ENCODE assay signal across 28 cellular contexts in the genomic region with DNA sequence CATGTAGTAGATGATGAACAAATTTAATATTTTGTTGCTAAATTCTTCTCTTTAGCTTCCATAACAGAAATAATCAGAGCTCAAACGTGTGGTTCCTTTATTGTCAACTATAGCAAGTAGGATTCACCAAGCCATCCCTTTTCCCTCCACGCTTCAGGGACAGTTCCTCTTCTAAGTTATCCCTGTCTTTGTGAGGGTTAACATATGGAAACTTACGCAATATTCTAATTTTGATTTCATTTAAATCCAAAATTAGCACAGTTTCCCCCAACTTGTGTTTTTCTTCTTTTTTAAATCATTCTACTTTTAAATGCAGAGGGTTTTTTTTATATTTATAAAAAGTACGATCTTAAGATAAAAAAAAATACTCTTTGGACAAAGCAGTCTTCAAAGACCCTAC.
"Had no signal": no experiment of that assay in that cellular context is flagged by ENCODE, and none has a peak within 500 bp of the region (broad histone marks: within the 10 kb centered on the region; RNA-seq: fewer than 3 reads in every experiment).

No MANE protein-coding gene starts in this region.

- H3K9me3 ChIP-seq: gastrocnemius medialis, left lung, mucosa of descending colon, neutrophil, pancreas, right lobe of liver, thoracic aorta, tibial nerve, upper lobe of left lung had no signal

- H3K27ac ChIP-seq: epithelial cell of prostate, gastrocnemius medialis, left lung, neutrophil, pancreas, right lobe of liver, thoracic aorta, tibial nerve, upper lobe of left lung had no signal

- H3K27me3 ChIP-seq: gastrocnemius medialis, left lung, neutrophil, pancreas, right lobe of liver, tibial nerve, upper lobe of left lung had no signal

- ATAC-seq: esophagus mucosa; gastrocnemius medialis; left lung; mucosa of descending colon; natural killer cell treated with Interleukin-12 subunit alpha and Interleukin-12 subunit beta and Interleukin-15 and Interleukin-18, amount 100 ng/mL, for 72 hours; pancreas; right lobe of liver; stimulated activated naive B cell treated with anti-CD40 and anti-IgM and Interleukin-4, amounts not matched to agents 10 μg/mL and 1 μg/mL and 100 μg/mL, for 72 hours had no signal

- H3K4me1 ChIP-seq: gastrocnemius medialis, left lung, pancreas, right lobe of liver, upper lobe of left lung had no signal

- H3K4me1 Mint-ChIP-seq: naive B cell; neural crest cell; stimulated activated naive B cell treated with anti-CD40 and anti-IgM and Interleukin-4, amounts not matched to agents 10 μg/mL and 1 μg/mL and 100 μg/mL, for 72 hours had no signal

- H3K36me3 Mint-ChIP-seq: mesothelial cell of epicardium; naive B cell; natural killer cell treated with Interleukin-12 subunit alpha and Interleukin-12 subunit beta and Interleukin-15 and Interleukin-18, amount 100 ng/mL, for 72 hours; stimulated activated naive B cell treated with anti-CD40 and anti-IgM and Interleukin-4, amounts not matched to agents 10 μg/mL and 1 μg/mL and 100 μg/mL, for 72 hours had no signal

- H3K4me3 ChIP-seq: gastrocnemius medialis, left lung, mucosa of descending colon, pancreas, right lobe of liver, thoracic aorta, tibial nerve, upper lobe of left lung had no signal

- H3K9me3 Mint-ChIP-seq: dendritic cell treated with granulocyte-macrophage colony-stimulating factor and Interleukin-4, amounts not matched to agents 40 ng/mL and 50 ng/mL, for 4 days; endodermal cell; mesothelial cell of epicardium; naive B cell; neural crest cell; stimulated activated naive B cell treated with anti-CD40 and anti-IgM and Interleukin-4, amounts not matched to agents 10 μg/mL and 1 μg/mL and 100 μg/mL, for 72 hours; stimulated activated naive CD8-positive, alpha-beta T cell treated with anti-CD3 and anti-CD28 coated beads, Interleukin-15, Interleukin-2, amounts not matched to agents 100 ng/mL and 50 ng/mL, for 24 hours had no signal

- H3K4me3 Mint-ChIP-seq: dendritic cell treated with granulocyte-macrophage colony-stimulating factor and Interleukin-4, amounts not matched to agents 40 ng/mL and 50 ng/mL, for 4 days; endodermal cell; mesothelial cell of epicardium; naive B cell; natural killer cell treated with Interleukin-12 subunit alpha and Interleukin-12 subunit beta and Interleukin-15 and Interleukin-18, amount 100 ng/mL, for 72 hours; neural crest cell; stimulated activated naive B cell treated with anti-CD40 and anti-IgM and Interleukin-4, amounts not matched to agents 10 μg/mL and 1 μg/mL and 100 μg/mL, for 72 hours; stimulated activated naive CD8-positive, alpha-beta T cell treated with anti-CD3 and anti-CD28 coated beads, Interleukin-15, Interleukin-2, amounts not matched to agents 100 ng/mL and 50 ng/mL, for 24 hours had no signal

- DNase-seq: effector CD8-positive, alpha-beta T cell; endodermal cell; foreskin fibroblast; gastrocnemius medialis; head of caudate nucleus; kidney; left lung; mesenchymal stem cell; mucosa of descending colon; naive B cell; pancreas; retina; right lobe of liver; small intestine; stimulated activated CD4-positive, alpha-beta T cell treated with anti-CD3 and anti-CD28 coated beads, Interleukin-15, amount 100 ng/mL, for 24 hours; stimulated activated CD4-positive, alpha-beta T cell treated with anti-CD3 and anti-CD28 coated beads, Interleukin-2, amount 100 ng/mL, for 48 hours; stimulated activated naive B cell treated with anti-CD40 and anti-IgM and Interleukin-4, amounts not matched to agents 10 μg/mL and 1 μg/mL and 100 μg/mL, for 72 hours; upper lobe of left lung had no signal

- H3K27me3 Mint-ChIP-seq: dendritic cell treated with granulocyte-macrophage colony-stimulating factor and Interleukin-4, amounts not matched to agents 40 ng/mL and 50 ng/mL, for 4 days; naive B cell; natural killer cell treated with Interleukin-12 subunit alpha and Interleukin-12 subunit beta and Interleukin-15 and Interleukin-18, amount 100 ng/mL, for 72 hours; stimulated activated naive B cell treated with anti-CD40 and anti-IgM and Interleukin-4, amounts not matched to agents 10 μg/mL and 1 μg/mL and 100 μg/mL, for 72 hours; stimulated activated naive CD8-positive, alpha-beta T cell treated with anti-CD3 and anti-CD28 coated beads, Interleukin-15, Interleukin-2, amounts not matched to agents 100 ng/mL and 50 ng/mL, for 24 hours had no signal

- H3K27ac Mint-ChIP-seq: dendritic cell treated with granulocyte-macrophage colony-stimulating factor and Interleukin-4, amounts not matched to agents 40 ng/mL and 50 ng/mL, for 4 days; endodermal cell; mesothelial cell of epicardium; naive B cell; natural killer cell treated with Interleukin-12 subunit alpha and Interleukin-12 subunit beta and Interleukin-15 and Interleukin-18, amount 100 ng/mL, for 72 hours; stimulated activated naive B cell treated with anti-CD40 and anti-IgM and Interleukin-4, amounts not matched to agents 10 μg/mL and 1 μg/mL and 100 μg/mL, for 72 hours; stimulated activated naive CD8-positive, alpha-beta T cell treated with anti-CD3 and anti-CD28 coated beads, Interleukin-15, Interleukin-2, amounts not matched to agents 100 ng/mL and 50 ng/mL, for 24 hours had no signal

- H3K36me3 ChIP-seq: gastrocnemius medialis, left lung, neutrophil, pancreas, right lobe of liver, thoracic aorta, tibial nerve, upper lobe of left lung had no signal
